Comparison of ENCODE assay signal across 1 cellular context in the genomic region with DNA sequence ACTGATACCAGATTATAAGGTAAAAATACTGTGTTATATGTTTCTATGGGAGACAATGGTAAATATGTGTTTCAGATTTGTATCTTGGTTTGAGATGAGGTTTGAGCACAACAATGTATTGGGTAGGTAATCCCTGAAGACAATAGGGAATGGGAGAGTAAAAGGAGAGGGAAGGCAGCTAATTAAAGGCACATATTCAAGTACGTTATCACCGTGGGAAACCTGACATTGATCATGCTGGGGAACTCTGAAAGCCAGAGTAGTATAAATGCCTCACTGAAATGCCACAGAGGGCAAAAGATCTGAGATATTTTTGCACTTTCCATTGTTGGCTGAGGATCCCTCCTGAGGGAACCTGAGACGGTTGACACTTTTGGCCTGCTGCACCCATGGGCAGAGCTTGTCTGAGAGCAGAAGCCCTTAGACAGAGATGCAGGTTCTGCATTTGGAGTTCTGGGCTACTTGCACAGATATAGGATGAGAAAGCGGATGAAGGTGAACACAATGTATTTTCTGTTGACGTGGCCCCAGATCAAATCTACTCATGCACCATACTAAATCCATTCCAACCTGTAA.
TF ChIP-seq lines count a peak whose summit lies in the region.

No MANE protein-coding gene starts in this region.

TF ChIP-seq in WTC11, 78 proteins besides CTCF, POLR2A, EP300 and RAD21 (continued from another document):
- TF ChIP-seq NR1H2 (CRISPR knock-in tag; IDR thresholded peaks at IDR 0.05): no peak
- TF ChIP-seq EMX1 (CRISPR knock-in tag; IDR thresholded peaks at IDR 0.05): no peak
- TF ChIP-seq ELF4 (CRISPR knock-in tag; IDR thresholded peaks at IDR 0.05; ENCODE audit: low read depth): no peak
- TF ChIP-seq TCF7 (CRISPR knock-in tag; IDR thresholded peaks at IDR 0.05; ENCODE audit: low read depth): no peak
